Comparison of ENCODE assay signal across 8 cellular contexts in the genomic region with DNA sequence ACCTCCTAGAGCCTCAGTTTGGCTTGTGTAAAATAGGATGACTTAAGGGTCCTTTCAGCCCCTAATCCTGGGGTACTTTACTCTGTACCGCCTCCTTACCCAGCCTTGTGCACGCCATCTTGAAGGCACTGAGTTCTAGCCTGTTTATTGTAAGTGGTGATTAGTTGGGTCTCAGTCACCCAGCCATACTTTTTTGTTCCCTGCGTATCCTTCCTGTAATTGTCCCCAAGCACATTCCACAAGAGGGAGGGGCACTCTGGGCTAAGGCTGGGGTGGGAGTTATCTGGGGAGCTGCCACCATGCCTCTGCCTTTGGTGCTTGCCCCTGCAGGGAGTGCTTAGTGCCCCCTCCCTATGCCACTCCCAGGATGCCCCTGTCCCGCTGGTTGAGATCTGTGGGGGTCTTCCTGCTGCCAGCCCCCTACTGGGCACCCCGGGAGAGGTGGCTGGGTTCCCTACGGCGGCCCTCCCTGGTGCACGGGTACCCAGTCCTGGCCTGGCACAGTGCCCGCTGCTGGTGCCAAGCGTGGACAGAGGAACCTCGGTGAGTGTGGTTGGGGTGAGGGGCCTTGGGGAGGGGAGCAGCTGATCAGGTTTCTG. TPM values are rescaled to one million over a fixed set of nuclear protein-coding genes. Genes with fewer than 3 reads are reported as not detected.
A peak's percentile ranks its signal among the peaks of the same experiment; 100 is the strongest.
DNase-seq lines count a peak whose midpoint lies in the region; ATAC-seq and TF ChIP-seq lines count a peak whose summit lies in the region.

No MANE protein-coding gene starts in this region.

- peaks cover 42% of the 10 kb centered on the region for H3K4me1 Mint-ChIP-seq in activated CD8-positive, alpha-beta T cell treated with anti-CD3 and anti-CD28 coated beads, Interleukin-2, amount 10 ng/mL, durations not matched to agents 7 days and 5 days (ENCODE audit: low read depth)

- no peak for ATAC-seq in activated CD8-positive, alpha-beta T cell treated with anti-CD3 and anti-CD28 coated beads, Interleukin-2, amount 10 ng/mL, durations not matched to agents 7 days and 5 days
- ATAC-seq in HG02884 (IDR thresholded peaks at IDR 0.05; ENCODE audit: unreplicated experiment) (no peak), omental fat pad (ENCODE audit: low FRiP score) (no peak)

- H3K9me3 ChIP-seq in right atrium auricular region, result no peaks in the 10 kb centered on the region

- peaks cover 0 to 26% of the 10 kb centered on the region in 2 donors for H3K4me1 ChIP-seq in right atrium auricular region

- TF ChIP-seq POLR2A in GM19193 (IDR thresholded peaks at IDR 0.05; ENCODE audit: extremely low read depth, insufficient read depth, insufficient read length), result peak; percentile 29

- no peaks in the 10 kb centered on the region for H3K27me3 Mint-ChIP-seq in activated CD8-positive, alpha-beta T cell treated with anti-CD3 and anti-CD28 coated beads, Interleukin-2, amount 10 ng/mL, durations not matched to agents 7 days and 5 days (ENCODE audit: low read depth)

- H3K4me3 ChIP-seq in right atrium auricular region (peak overlapping the region; percentile 66 to 67), skeletal muscle cell (ENCODE audit: low read depth, low read length) (peak overlapping the region; percentile 97)

- H3K27ac ChIP-seq in 22Rv1 (peak overlapping the region; percentile 99), right atrium auricular region (peak overlapping the region; percentile 87 to 93)

- peak overlapping the region; percentile 93 for H3K27ac Mint-ChIP-seq in activated CD8-positive, alpha-beta T cell treated with anti-CD3 and anti-CD28 coated beads, Interleukin-2, amount 10 ng/mL, durations not matched to agents 7 days and 5 days

- peaks cover 45% of the 10 kb centered on the region for H3K36me3 Mint-ChIP-seq in activated CD8-positive, alpha-beta T cell treated with anti-CD3 and anti-CD28 coated beads, Interleukin-2, amount 10 ng/mL, durations not matched to agents 7 days and 5 days (ENCODE audit: low read depth)

- no peak for TF ChIP-seq CTCF in 22Rv1 (IDR thresholded peaks at IDR 0.05)
- TF ChIP-seq CTCF in right atrium auricular region (IDR thresholded peaks at IDR 0.05), result no peak
- TF ChIP-seq CTCF in omental fat pad (IDR thresholded peaks at IDR 0.05), result no peak

- peak overlapping the region; percentile 98 for H3K4me3 Mint-ChIP-seq in activated CD8-positive, alpha-beta T cell treated with anti-CD3 and anti-CD28 coated beads, Interleukin-2, amount 10 ng/mL, durations not matched to agents 7 days and 5 days

- H3K27me3 ChIP-seq in right atrium auricular region, result no peaks in the 10 kb centered on the region

- POLR2A ChIA-PET in activated CD8-positive, alpha-beta T cell treated with anti-CD3 and anti-CD28 coated beads, Interleukin-2, amount 10 ng/mL, durations not matched to agents 7 days and 5 days (lab: Charles Lee), result interaction anchor here (0.6 to 1.1 kb wide), 2 partner anchors 14 to 584 kb away, joined by 3 to 6 read pairs; no protein-coding TSS in a partner anchor

- CTCF ChIA-PET in activated CD8-positive, alpha-beta T cell treated with anti-CD3 and anti-CD28 coated beads, Interleukin-2, amount 10 ng/mL, durations not matched to agents 7 days and 5 days (lab: Charles Lee), result interaction anchor here (0.6 kb wide), 1 partner anchor 59 kb away, joined by 3 read pairs; no protein-coding TSS in a partner anchor

- DNase-seq in activated CD8-positive, alpha-beta T cell treated with anti-CD3 and anti-CD28 coated beads, Interleukin-2, amount 10 ng/mL, durations not matched to agents 7 days and 5 days, result no peak
- DNase-seq in right atrium auricular region (ENCODE audit: low spot score), result no peak
- DNase-seq in skeletal muscle cell (ENCODE audit: low read depth), result no peak
- DNase-seq in OCI-M1 (lab: John Stamatoyannopoulos, UW), result no peak
- no peak for DNase-seq in omental fat pad (ENCODE audit: low spot score)

- peaks cover 8% of the 10 kb centered on the region for H3K36me3 ChIP-seq in right atrium auricular region

- no peaks in the 10 kb centered on the region for H3K9me3 Mint-ChIP-seq in activated CD8-positive, alpha-beta T cell treated with anti-CD3 and anti-CD28 coated beads, Interleukin-2, amount 10 ng/mL, durations not matched to agents 7 days and 5 days (ENCODE audit: insufficient read depth)

RNA-seq across cellular contexts. Expression of gene FDPS, which starts 0.9 kb away (rescaled TPM):
- 100 to 1,000 TPM; 270 to 271 TPM for total RNA-seq in activated CD8-positive, alpha-beta T cell treated with anti-CD3 and anti-CD28 coated beads, Interleukin-2, amount 10 ng/mL, durations not matched to agents 7 days and 5 days
- total RNA-seq in right atrium auricular region (10 to 100 TPM; 65.3 to 73.1 TPM), omental fat pad (100 to 1,000 TPM in 1 of 4 donors, 10 to 100 TPM in 3; 73.9 to 151 (median 87.7) TPM)

RNA-seq across cellular contexts. Expression of gene PKLR, which starts 8.3 kb away (rescaled TPM):
- not detected for total RNA-seq in activated CD8-positive, alpha-beta T cell treated with anti-CD3 and anti-CD28 coated beads, Interleukin-2, amount 10 ng/mL, durations not matched to agents 7 days and 5 days
- not detected for total RNA-seq in right atrium auricular region
- total RNA-seq in omental fat pad, result not detected

RNA-seq across cellular contexts. Expression of gene RUSC1, which starts 11.2 kb away (rescaled TPM):
- 10 to 100 TPM; 33.7 to 35.1 TPM for total RNA-seq in activated CD8-positive, alpha-beta T cell treated with anti-CD3 and anti-CD28 coated beads, Interleukin-2, amount 10 ng/mL, durations not matched to agents 7 days and 5 days
- 10 to 100 TPM; 20.2 to 23.9 TPM for total RNA-seq in right atrium auricular region
- 10 to 100 TPM; 11.5 to 21.1 (median 12.5) TPM for total RNA-seq in omental fat pad

RNA-seq across cellular contexts. Expression of gene HCN3, which starts 32.3 kb away (rescaled TPM):
- 1 to 10 TPM; 4.9 to 5.1 TPM for total RNA-seq in activated CD8-positive, alpha-beta T cell treated with anti-CD3 and anti-CD28 coated beads, Interleukin-2, amount 10 ng/mL, durations not matched to agents 7 days and 5 days
- total RNA-seq in right atrium auricular region (under 1 TPM; 0.35 to 0.41 TPM), omental fat pad (1 to 10 TPM in 2 of 4 donors, under 1 TPM in 2; 0.36 to 2.3 (median 1.2) TPM)

RNA-seq across cellular contexts. Expression of gene CLK2, which starts 36.2 kb away (rescaled TPM):
- total RNA-seq in activated CD8-positive, alpha-beta T cell treated with anti-CD3 and anti-CD28 coated beads, Interleukin-2, amount 10 ng/mL, durations not matched to agents 7 days and 5 days, result 100 to 1,000 TPM; 101 to 104 TPM
- total RNA-seq in right atrium auricular region (10 to 100 TPM in 1 of 2 donors, 1 to 10 TPM in 1; 9.8 to 16.4 TPM), omental fat pad (10 to 100 TPM; 16.9 to 41.3 (median 32.7) TPM)
